Comparison of ENCODE assay signal across 21 cellular contexts in genomic region chr10:71658349-71658745, GRCh38.
"Had no signal": no experiment of that assay in that cellular context is flagged by ENCODE, and none has a peak within 500 bp of the region (broad histone marks: within the 10 kb centered on the region; RNA-seq: fewer than 3 reads in every experiment).

No MANE protein-coding gene starts in this region.

- DNase-seq: activated CD4-positive, alpha-beta T cell treated with anti-CD3 and anti-CD28 coated beads, Interleukin-2, amount 10 ng/mL, durations not matched to agents 24 days and 14 days; activated CD8-positive, alpha-beta T cell treated with anti-CD3 and anti-CD28 coated beads, Interleukin-2, amount 10 ng/mL, durations not matched to agents 7 days and 5 days; activated naive CD4-positive, alpha-beta T cell treated with anti-CD3 and anti-CD28 coated beads, Interleukin-2, amount 10 ng/mL, durations not matched to agents 7 days and 5 days; activated naive CD8-positive, alpha-beta T cell treated with anti-CD3 and anti-CD28 coated beads, Interleukin-2, amount 50 U/mL, for 24 hours; activated T-cell treated with anti-CD3 and anti-CD28 coated beads, Interleukin-2, amount 50 U/mL, for 4 hours; anterior cingulate cortex; caudate nucleus; foreskin keratinocyte; lower lobe of right lung; ovary; right lobe of liver; stimulated activated CD4-positive, alpha-beta T cell treated with anti-CD3 and anti-CD28 coated beads, Interleukin-15, amount 100 ng/mL, for 24 hours; stimulated activated CD4-positive, alpha-beta T cell treated with anti-CD3 and anti-CD28 coated beads, Interleukin-2, amount 100 ng/mL, for 48 hours; upper lobe of left lung had no signal

- H3K36me3 ChIP-seq: lower lobe of right lung, ovary, right lobe of liver, upper lobe of left lung had no signal

- H3K9me3 Mint-ChIP-seq: activated CD4-positive, alpha-beta T cell treated with anti-CD3 and anti-CD28 coated beads, Interleukin-2, amount 10 ng/mL, durations not matched to agents 24 days and 14 days; activated naive CD4-positive, alpha-beta T cell treated with anti-CD3 and anti-CD28 coated beads, Interleukin-2, amount 10 ng/mL, durations not matched to agents 7 days and 5 days; activated naive CD8-positive, alpha-beta T cell treated with anti-CD3 and anti-CD28 coated beads, Interleukin-2, amount 50 U/mL, for 24 hours; activated T-cell treated with anti-CD3 and anti-CD28 coated beads, Interleukin-2, amount 50 U/mL, for 4 hours; nephron; stimulated activated naive CD8-positive, alpha-beta T cell treated with anti-CD3 and anti-CD28 coated beads, Interleukin-15, Interleukin-2, amounts not matched to agents 100 ng/mL and 50 ng/mL, for 24 hours; T-helper 2 cell treated with Interferon-gamma antibody and Interleukin-4, amounts not matched to agents 5 μg/mL and 100 μg/mL, for 36 hours had no signal

- H3K27me3 ChIP-seq: foreskin keratinocyte, hepatocyte, ovary, right lobe of liver, upper lobe of left lung had no signal

- H3K4me1 ChIP-seq: foreskin keratinocyte, lower lobe of right lung, right lobe of liver, upper lobe of left lung had no signal

- H3K27ac ChIP-seq: foreskin keratinocyte, lower lobe of right lung, ovary, right lobe of liver, upper lobe of left lung had no signal

- H3K79me2 ChIP-seq: hepatocyte had no signal

- H3K4me3 Mint-ChIP-seq: activated CD4-positive, alpha-beta T cell treated with anti-CD3 and anti-CD28 coated beads, Interleukin-2, amount 10 ng/mL, durations not matched to agents 24 days and 14 days; activated CD8-positive, alpha-beta T cell treated with anti-CD3 and anti-CD28 coated beads, Interleukin-2, amount 10 ng/mL, durations not matched to agents 7 days and 5 days; activated naive CD4-positive, alpha-beta T cell treated with anti-CD3 and anti-CD28 coated beads, Interleukin-2, amount 10 ng/mL, durations not matched to agents 7 days and 5 days; activated naive CD8-positive, alpha-beta T cell treated with anti-CD3 and anti-CD28 coated beads, Interleukin-2, amount 50 U/mL, for 24 hours; activated T-cell treated with anti-CD3 and anti-CD28 coated beads, Interleukin-2, amount 50 U/mL, for 4 hours; nephron; stimulated activated naive CD8-positive, alpha-beta T cell treated with anti-CD3 and anti-CD28 coated beads, Interleukin-15, Interleukin-2, amounts not matched to agents 100 ng/mL and 50 ng/mL, for 24 hours; T-helper 2 cell treated with Interferon-gamma antibody and Interleukin-4, amounts not matched to agents 5 μg/mL and 100 μg/mL, for 36 hours had no signal

- ATAC-seq: activated CD8-positive, alpha-beta T cell treated with anti-CD3 and anti-CD28 coated beads, Interleukin-2, amount 10 ng/mL, durations not matched to agents 7 days and 5 days; activated naive CD8-positive, alpha-beta T cell treated with anti-CD3 and anti-CD28 coated beads, Interleukin-2, amount 50 U/mL, for 24 hours; activated T-cell treated with anti-CD3 and anti-CD28 coated beads, Interleukin-2, amount 50 U/mL, for 4 hours; foreskin keratinocyte; lower lobe of right lung had no signal

- H3K36me3 Mint-ChIP-seq: activated naive CD4-positive, alpha-beta T cell treated with anti-CD3 and anti-CD28 coated beads, Interleukin-2, amount 10 ng/mL, durations not matched to agents 7 days and 5 days; brain had no signal

- FAIRE-seq: keratinocyte, small intestine had no signal

- H3K27me3 Mint-ChIP-seq: activated CD4-positive, alpha-beta T cell treated with anti-CD3 and anti-CD28 coated beads, Interleukin-2, amount 10 ng/mL, durations not matched to agents 24 days and 14 days; activated naive CD8-positive, alpha-beta T cell treated with anti-CD3 and anti-CD28 coated beads, Interleukin-2, amount 50 U/mL, for 24 hours; stimulated activated naive CD8-positive, alpha-beta T cell treated with anti-CD3 and anti-CD28 coated beads, Interleukin-15, Interleukin-2, amounts not matched to agents 100 ng/mL and 50 ng/mL, for 24 hours had no signal

- H3K27ac Mint-ChIP-seq: activated CD4-positive, alpha-beta T cell treated with anti-CD3 and anti-CD28 coated beads, Interleukin-2, amount 10 ng/mL, durations not matched to agents 24 days and 14 days; activated CD8-positive, alpha-beta T cell treated with anti-CD3 and anti-CD28 coated beads, Interleukin-2, amount 10 ng/mL, durations not matched to agents 7 days and 5 days; activated naive CD4-positive, alpha-beta T cell treated with anti-CD3 and anti-CD28 coated beads, Interleukin-2, amount 10 ng/mL, durations not matched to agents 7 days and 5 days; activated naive CD8-positive, alpha-beta T cell treated with anti-CD3 and anti-CD28 coated beads, Interleukin-2, amount 50 U/mL, for 24 hours; nephron; stimulated activated naive CD8-positive, alpha-beta T cell treated with anti-CD3 and anti-CD28 coated beads, Interleukin-15, Interleukin-2, amounts not matched to agents 100 ng/mL and 50 ng/mL, for 24 hours; T-helper 2 cell treated with Interferon-gamma antibody and Interleukin-4, amounts not matched to agents 5 μg/mL and 100 μg/mL, for 36 hours had no signal

- H3K4me3 ChIP-seq: hepatocyte, lower lobe of right lung, ovary, right lobe of liver, upper lobe of left lung had no signal

- H3K4me2 ChIP-seq: hepatocyte had no signal

- H2AFZ ChIP-seq: hepatocyte had no signal

- H3K4me1 Mint-ChIP-seq: activated CD4-positive, alpha-beta T cell treated with anti-CD3 and anti-CD28 coated beads, Interleukin-2, amount 10 ng/mL, durations not matched to agents 24 days and 14 days; activated naive CD4-positive, alpha-beta T cell treated with anti-CD3 and anti-CD28 coated beads, Interleukin-2, amount 10 ng/mL, durations not matched to agents 7 days and 5 days; activated naive CD8-positive, alpha-beta T cell treated with anti-CD3 and anti-CD28 coated beads, Interleukin-2, amount 50 U/mL, for 24 hours had no signal

- H3K9me3 ChIP-seq: lower lobe of right lung, ovary, right lobe of liver had no signal
